Comparison of ENCODE assay signal across 15 cellular contexts in genomic region chr7:100975391-100975821, GRCh38. TPM values are rescaled to one million over a fixed set of nuclear protein-coding genes. Genes with fewer than 3 reads are reported as not detected.
DNase-seq lines count a peak whose midpoint lies in the region; ATAC-seq, FAIRE-seq and TF ChIP-seq lines count a peak whose summit lies in the region.
"Had no signal": no experiment of that assay in that cellular context is flagged by ENCODE, and none has a peak within 500 bp of the region (broad histone marks: within the 10 kb centered on the region; RNA-seq: fewer than 3 reads in every experiment).

No MANE protein-coding gene starts in this region.

- H3K27ac Mint-ChIP-seq in astrocyte (ENCODE audit: unreplicated experiment), result peak overlapping the region; percentile 73

- WGBS in A549 (ENCODE audit: missing lambda C conversion rate), result 70% methylated on average over 3 of the region's 3 CpGs

- no peak overlapping the region for H3K4me3 ChIP-seq in A549
- H3K4me3 ChIP-seq in astrocyte (ENCODE audit: insufficient read depth, low read depth, low read length), result no peak overlapping the region
- H3K4me3 ChIP-seq in muscle layer of duodenum (ENCODE audit: low read depth in 1 of 2, low read length in 2 of 2), result no peak overlapping the region

- no peaks in the 10 kb centered on the region for H3K36me3 Mint-ChIP-seq in astrocyte (ENCODE audit: low read depth, unreplicated experiment)

- no peak overlapping the region for H3K4me3 Mint-ChIP-seq in astrocyte (ENCODE audit: unreplicated experiment)

- H3K4me2 ChIP-seq in A549 (peak overlapping the region; percentile 1; the same call in 1 of the 3 replicates), astrocyte (ENCODE audit: low read length) (no peak overlapping the region)

- POLR2A ChIA-PET in A549 (lab: Yijun Ruan, JAX), result interaction anchor here (0.5 to 1.0 kb wide), 2 partner anchors 86 to 101 kb away, joined by 3 read pairs; partner anchors contain the start of genes SRRT and UFSP1

- CTCF ChIA-PET in A549 (lab: Yijun Ruan, JAX), result interaction anchor here (0.8 to 4.2 kb wide), 6 partner anchors 9 to 465 kb away, joined by 3 to 32 read pairs (median 4); partner anchors contain the start of gene MUC17

- H2AFZ ChIP-seq in astrocyte (ENCODE audit: low read depth, low read length), result no peak overlapping the region

- no peaks in the 10 kb centered on the region for H4K20me1 ChIP-seq in astrocyte (ENCODE audit: insufficient read depth, low read length)

- peak overlapping the region in 1 of 2 experiments; percentile 28; a peak in 1 of 6 replicates for H3K27ac ChIP-seq in A549
- no peak overlapping the region for H3K27ac ChIP-seq in astrocyte (ENCODE audit: low read depth, low read length)
- peak overlapping the region; percentile 31 for H3K27ac ChIP-seq in muscle layer of duodenum (ENCODE audit: low read length)

- peaks cover 41% of the 10 kb centered on the region for H3K27me3 Mint-ChIP-seq in astrocyte (ENCODE audit: low read depth, unreplicated experiment)

- H3K4me1 ChIP-seq in A549, result peaks cover 26% of the 10 kb centered on the region
- no peaks in the 10 kb centered on the region for H3K4me1 ChIP-seq in astrocyte (ENCODE audit: insufficient read depth, low read length)
- H3K4me1 ChIP-seq in muscle layer of duodenum (ENCODE audit: control insufficient read depth in 1 of 2, insufficient read depth in 2 of 2, low read length in 2 of 2), result no peaks in the 10 kb centered on the region

- TF ChIP-seq EP300 in A549 (IDR thresholded peaks at IDR 0.05), result no peak

- DNase-seq in A549 (ENCODE audit: low read depth in 1 of 2, low spot score in 1 of 2) (no peak), NCI-H1105 (lab: John Stamatoyannopoulos, UW) (peak; percentile 33), astrocyte (ENCODE audit: low read depth) (no peak), RPMI8226 (no peak), amygdala (lab: John Stamatoyannopoulos, UW) (no peak), hypothalamus (lab: John Stamatoyannopoulos, UW) (no peak)
- DNase-seq: ACHN, AML-193, H7, KG1, NCI-H1048, NCI-H1694 treated with DMSO at 0.1 percent for 48 hours, NCI-H510A treated with DMSO at 0.1 percent for 48 hours had no signal

- TF ChIP-seq CTCF in A549 (IDR thresholded peaks at IDR 0.05) (no peak), astrocyte (IDR thresholded peaks at IDR 0.05; ENCODE audit: insufficient read depth, low read depth, low read length) (no peak)

- TF ChIP-seq POLR2A in A549 (IDR thresholded peaks at IDR 0.05; ENCODE audit: low read length), result no peak

- H3K9me3 ChIP-seq in A549 (no peaks in the 10 kb centered on the region), astrocyte (ENCODE audit: insufficient read depth, low read depth, low read length) (peaks cover 4% of the 10 kb centered on the region), muscle layer of duodenum (ENCODE audit: control insufficient read depth in 1 of 2, low read length in 2 of 2) (no peaks in the 10 kb centered on the region)

- no peak for FAIRE-seq in A549 (lab: Jason Lieb, UNC)
- FAIRE-seq in astrocyte (lab: Jason Lieb, UNC), result no peak

- no peak overlapping the region for H3K9ac ChIP-seq in astrocyte (ENCODE audit: low read length)

- no peak for TF ChIP-seq RAD21 in A549 (conservative IDR thresholded peaks at IDR 0.05 in 1 of 2, IDR thresholded peaks at IDR 0.05 in 1 of 2)

- H3K4me1 Mint-ChIP-seq in astrocyte (ENCODE audit: low read depth, unreplicated experiment), result no peaks in the 10 kb centered on the region

- H3K9me3 Mint-ChIP-seq in astrocyte (ENCODE audit: unreplicated experiment), result peaks cover 21% of the 10 kb centered on the region

- H3K36me3 ChIP-seq in astrocyte (ENCODE audit: insufficient read depth, low read length) (no peaks in the 10 kb centered on the region), muscle layer of duodenum (ENCODE audit: control insufficient read depth in 1 of 2, insufficient read depth in 2 of 2, low read length in 2 of 2) (no peaks in the 10 kb centered on the region)

- H3K27me3 ChIP-seq in astrocyte (ENCODE audit: insufficient read depth, low read length) (peaks cover 14% of the 10 kb centered on the region), muscle layer of duodenum (ENCODE audit: low read depth, low read length) (peaks cover 8% of the 10 kb centered on the region)

- no peak for ATAC-seq in A549

- H3K79me2 ChIP-seq in astrocyte (ENCODE audit: insufficient read depth, low read length), result no peaks in the 10 kb centered on the region

TF ChIP-seq in A549, 52 proteins besides CTCF, POLR2A, EP300 and RAD21:
- no peak for TF ChIP-seq EHF (CRISPR knock-in tag; IDR thresholded peaks at IDR 0.05)
- TF ChIP-seq GATA3 (IDR thresholded peaks at IDR 0.05; ENCODE audit: borderline replicate concordance), result no peak
- no peak for TF ChIP-seq NR3C1 (IDR thresholded peaks at IDR 0.05)
- no peak for TF ChIP-seq RCOR1 (IDR thresholded peaks at IDR 0.05; ENCODE audit: low read depth, low read length)
- TF ChIP-seq CBX8 (IDR thresholded peaks at IDR 0.05), result no peak
- TF ChIP-seq BCL3 (IDR thresholded peaks at IDR 0.05), result no peak
- TF ChIP-seq BHLHE40 (IDR thresholded peaks at IDR 0.05; ENCODE audit: low read depth, low read length), result no peak
- TF ChIP-seq MAZ (IDR thresholded peaks at IDR 0.05; ENCODE audit: borderline replicate concordance, low read depth, low read length), result no peak
- TF ChIP-seq FOSB (CRISPR knock-in tag; IDR thresholded peaks at IDR 0.05), result no peak
- TF ChIP-seq, protein P1, sequence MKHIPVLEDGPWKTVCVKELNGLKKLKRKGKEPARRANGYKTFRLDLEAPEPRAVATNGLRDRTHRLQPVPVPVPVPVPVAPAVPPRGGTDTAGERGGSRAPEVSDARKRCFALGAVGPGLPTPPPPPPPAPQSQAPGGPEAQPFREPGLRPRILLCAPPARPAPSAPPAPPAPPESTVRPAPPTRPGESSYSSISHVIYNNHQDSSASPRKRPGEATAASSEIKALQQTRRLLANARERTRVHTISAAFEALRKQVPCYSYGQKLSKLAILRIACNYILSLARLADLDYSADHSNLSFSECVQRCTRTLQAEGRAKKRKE (CRISPR knock-in tag; IDR thresholded peaks at IDR 0.05; ENCODE audit: low read depth), result no peak
- TF ChIP-seq ZC3H11A (IDR thresholded peaks at IDR 0.05), result no peak
- TF ChIP-seq, protein P2, sequence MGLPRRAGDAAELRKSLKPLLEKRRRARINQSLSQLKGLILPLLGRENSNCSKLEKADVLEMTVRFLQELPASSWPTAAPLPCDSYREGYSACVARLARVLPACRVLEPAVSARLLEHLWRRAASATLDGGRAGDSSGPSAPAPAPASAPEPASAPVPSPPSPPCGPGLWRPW (IDR thresholded peaks at IDR 0.05), result no peak
- no peak for TF ChIP-seq CEBPB (IDR thresholded peaks at IDR 0.05)
- no peak for TF ChIP-seq RNF2 (IDR thresholded peaks at IDR 0.05; ENCODE audit: borderline replicate concordance, low read depth)
- no peak for TF ChIP-seq FOXS1 (CRISPR knock-in tag; IDR thresholded peaks at IDR 0.05)
- no peak for TF ChIP-seq CBX2 (IDR thresholded peaks at IDR 0.05; ENCODE audit: borderline replicate concordance, low read depth)
- TF ChIP-seq HOXA7 (CRISPR knock-in tag; IDR thresholded peaks at IDR 0.05), result no peak
- no peak for TF ChIP-seq MAFK (IDR thresholded peaks at IDR 0.05; ENCODE audit: partially characterized antibody)
- no peak for TF ChIP-seq FOSL2 (IDR thresholded peaks at IDR 0.05)
- TF ChIP-seq FOSL2 (CRISPR knock-in tag; IDR thresholded peaks at IDR 0.05), result no peak
- no peak for TF ChIP-seq NFE2L2 (conservative IDR thresholded peaks at IDR 0.05; ENCODE audit: low read length)

RNA-seq across cellular contexts. Expression of gene MUC12, which starts 6.0 kb away (rescaled TPM):
- 1.2 and 1.8 TPM in 2 replicates for polyA plus RNA-seq in A549 (2011; rRNA removed)
- polyA plus RNA-seq in A549 (2012; cell fraction: cytosol; rRNA removed), result 6.2 and 8.2 TPM in 2 replicates
- 9.4 and 10.5 TPM in 2 replicates for polyA plus RNA-seq in A549 (2012; cell fraction: nucleus; rRNA removed)
- 2.0 to 2.7 TPM (median 2.4 TPM) in 3 replicates for polyA plus RNA-seq in A549 (2017; fragmentation: RNase III; extraction: RNeasy Plus Mini Kit Qiagen cat#74134 plus additional on column Dnase treatment)
- 0.95 and 1.2 TPM in 2 replicates for polyA minus RNA-seq in A549 (2011; rRNA and poly(A)+ RNA removed)
- 2.5 and 2.8 TPM in 2 replicates for total RNA-seq in astrocyte

RNA-seq across cellular contexts. Expression of gene MUC3A, which starts 26.1 kb away (rescaled TPM):
- polyA plus RNA-seq in A549 (2011; rRNA removed), result 4.0 and 4.4 TPM in 2 replicates
- polyA plus RNA-seq in A549 (2012; cell fraction: cytosol; rRNA removed), result 14.4 and 16.7 TPM in 2 replicates
- 12.0 and 15.4 TPM in 2 replicates for polyA plus RNA-seq in A549 (2012; cell fraction: nucleus; rRNA removed)
- polyA plus RNA-seq in A549 (2017; fragmentation: RNase III; extraction: RNeasy Plus Mini Kit Qiagen cat#74134 plus additional on column Dnase treatment), result 6.9 to 8.1 TPM (median 7.3 TPM) in 3 replicates
- 5.3 and 5.7 TPM in 2 replicates for polyA minus RNA-seq in A549 (2011; rRNA and poly(A)+ RNA removed)
- 0.61 TPM in 1 of 2 replicates, not detected in the other for total RNA-seq in astrocyte
- total RNA-seq: M059J had no signal

RNA-seq across cellular contexts. Expression of gene MUC17, which starts 44.5 kb away (rescaled TPM):
- 0.01 and 0.03 TPM in 2 replicates for polyA plus RNA-seq in A549 (2011; rRNA removed)
- polyA plus RNA-seq in A549 (2012; cell fraction: cytosol; rRNA removed), result under 0.01 TPM in 1 of 2 replicates, not detected in the other
- polyA plus RNA-seq in A549 (2012; cell fraction: nucleus; rRNA removed), result 0.01 and 0.02 TPM in 2 replicates
- polyA plus RNA-seq in A549 (2017; fragmentation: RNase III; extraction: RNeasy Plus Mini Kit Qiagen cat#74134 plus additional on column Dnase treatment), result not detected in 3 replicates
- 0.04 and 0.05 TPM in 2 replicates for polyA minus RNA-seq in A549 (2011; rRNA and poly(A)+ RNA removed)
- total RNA-seq in astrocyte, result not detected in 2 replicates
- total RNA-seq: H7, M059J had no signal
